In the genomic region with DNA sequence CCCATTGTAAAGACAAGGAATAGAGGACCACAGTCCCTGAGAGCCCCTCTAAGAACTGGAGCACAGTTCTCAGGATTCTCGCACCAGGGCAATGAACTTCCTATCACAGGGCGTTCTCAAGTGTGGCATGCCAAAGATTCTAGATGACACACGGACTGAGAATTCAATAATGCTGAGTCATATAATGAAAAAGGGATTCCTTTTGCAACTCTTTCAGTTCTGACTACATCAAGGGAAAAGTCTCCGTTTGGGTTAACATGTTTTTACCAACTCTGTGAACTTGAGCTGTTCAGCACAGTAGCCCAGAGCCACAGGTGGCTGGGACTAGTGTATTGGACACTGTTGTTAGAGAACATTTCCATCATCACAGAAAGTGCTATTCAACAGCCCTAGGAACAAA, we compare ENCODE assay signal across 11 cellular contexts. TPM values are rescaled to one million over a fixed set of nuclear protein-coding genes. Genes with fewer than 3 reads are reported as not detected.
DNase-seq lines count a peak whose midpoint lies in the region; ATAC-seq, FAIRE-seq and TF ChIP-seq lines count a peak whose summit lies in the region.
"Had no signal": no experiment of that assay in that cellular context is flagged by ENCODE, and none has a peak within 500 bp of the region (broad histone marks: within the 10 kb centered on the region; RNA-seq: fewer than 3 reads in every experiment).

No MANE protein-coding gene starts in this region.

- H3F3A ChIP-seq in GM23338 (replicated peaks; ENCODE audit: low read depth), result peaks cover 9% of the 10 kb centered on the region

- H3K4me2 ChIP-seq in GM23338, result no peak overlapping the region

- peak overlapping the region; percentile 75; the same call in 1 of the 2 replicates for H3K27ac Mint-ChIP-seq in GM23338
- H3K27ac Mint-ChIP-seq in WTC11, result peak overlapping the region; percentile 58; the same call in 1 of the 2 replicates
- H3K27ac Mint-ChIP-seq: T-helper 17 cell had no signal

- DNase-seq in AG04449 (ENCODE audit: low read depth, low spot score), result peak; percentile 79
- DNase-seq in GM23338 (ENCODE audit: low spot score), result no peak
- no peak for DNase-seq in WTC11 (ENCODE audit: low spot score)
- peak; percentile 85 to 92 for DNase-seq in foreskin fibroblast
- DNase-seq in iPS-NIHi11 (ENCODE audit: low spot score), result no peak
- no peak for DNase-seq in pancreas
- DNase-seq in NCI-H2196 treated with DMSO at 0.1 percent for 48 hours (lab: John Stamatoyannopoulos, UW; ENCODE audit: unreplicated experiment), result no peak
- DNase-seq: central memory CD4-positive, alpha-beta T cell; T-helper 17 cell had no signal

- H3K4me1 Mint-ChIP-seq in GM23338, result peaks cover 9% of the 10 kb centered on the region
- H3K4me1 Mint-ChIP-seq in WTC11, result peaks cover 14% of the 10 kb centered on the region

- no peak for TF ChIP-seq CTCF in AG04449 (IDR thresholded peaks at IDR 0.05; ENCODE audit: insufficient read depth, low read length, missing control alignments)
- no peak for TF ChIP-seq CTCF in GM23338 (conservative IDR thresholded peaks at IDR 0.05; ENCODE audit: low read depth in 2 of 2)
- no peak for TF ChIP-seq CTCF in WTC11 (IDR thresholded peaks at IDR 0.05)
- TF ChIP-seq CTCF in foreskin fibroblast (IDR thresholded peaks at IDR 0.05; ENCODE audit: low read depth, low read length), result no peak
- TF ChIP-seq CTCF in pancreas (IDR thresholded peaks at IDR 0.05), result no peak

- no peak overlapping the region for H2AFZ ChIP-seq in GM23338

- H3K79me2 ChIP-seq in GM23338 (replicated peaks; ENCODE audit: insufficient read depth), result peaks cover 58% of the 10 kb centered on the region

- H3K36me3 Mint-ChIP-seq in GM23338 (ENCODE audit: low read depth) (peaks cover 32% of the 10 kb centered on the region), WTC11 (peaks cover 21% of the 10 kb centered on the region)

- ATAC-seq in GM23338 (no peak), WTC11 (no peak), HG03095 (IDR thresholded peaks at IDR 0.05; ENCODE audit: unreplicated experiment) (no peak), pancreas (no peak)
- ATAC-seq: T-helper 17 cell had no signal

- H3K27me3 Mint-ChIP-seq in GM23338 (ENCODE audit: insufficient read depth, low read depth, poor library complexity), result peaks cover 9% of the 10 kb centered on the region
- H3K27me3 Mint-ChIP-seq in WTC11 (ENCODE audit: low read depth), result no peaks in the 10 kb centered on the region
- H3K27me3 Mint-ChIP-seq: T-helper 17 cell had no signal

- no peaks in the 10 kb centered on the region for H3K9me3 ChIP-seq in pancreas

- H4K20me1 ChIP-seq in GM23338 (replicated peaks; ENCODE audit: insufficient read depth), result peaks cover 5% of the 10 kb centered on the region; the same call in 1 of the 2 replicates

- no peaks in the 10 kb centered on the region for H3K27me3 ChIP-seq in GM23338 (ENCODE audit: insufficient read depth)
- H3K27me3 ChIP-seq in pancreas, result no peaks in the 10 kb centered on the region

- POLR2A ChIA-PET in AG04449 (lab: Yijun Ruan, JAX), result no interaction called here
- POLR2A ChIA-PET in WTC11 (lab: Charles Lee), result no interaction called here

- 51 to 71% methylated on average over 4 of the region's 4 CpGs for WGBS in pancreas, 2 donors

- CTCF ChIA-PET in AG04449 (lab: Yijun Ruan, JAX) (interaction anchor here (0.9 to 1.3 kb wide), 2 partner anchors 22 to 117 kb away, joined by 3 read pairs; no protein-coding TSS in a partner anchor), WTC11 (lab: Charles Lee) (no interaction called here)

- no peak overlapping the region for H3K27ac ChIP-seq in GM23338 (ENCODE audit: low read depth)
- no peak overlapping the region for H3K27ac ChIP-seq in pancreas

- H3K4me1 ChIP-seq in GM23338 (ENCODE audit: insufficient read depth), result peaks cover 11% of the 10 kb centered on the region
- H3K4me1 ChIP-seq in pancreas, result peaks cover 25 to 33% (median 29%) of the 10 kb centered on the region in 3 donors

- H3K4me3 Mint-ChIP-seq in GM23338, result no peak overlapping the region
- H3K4me3 Mint-ChIP-seq in WTC11, result no peak overlapping the region
- H3K4me3 Mint-ChIP-seq: T-helper 17 cell had no signal

- intact Hi-C loops in pancreas (cut with DNase I), result no loop called here

- peaks cover 5% of the 10 kb centered on the region; the same call in 1 of the 2 replicates for H3K36me3 ChIP-seq in GM23338 (ENCODE audit: insufficient read depth)
- H3K36me3 ChIP-seq in pancreas, result no peaks in the 10 kb centered on the region

- H3K9me2 ChIP-seq in GM23338 (ENCODE audit: insufficient read depth), result no peaks in the 10 kb centered on the region

- H3K9me3 Mint-ChIP-seq in GM23338, result no peaks in the 10 kb centered on the region
- H3K9me3 Mint-ChIP-seq in WTC11, result no peaks in the 10 kb centered on the region

- no peak for FAIRE-seq in pancreas (lab: Jason Lieb, UNC)

- H3K4me3 ChIP-seq in AG04449 (ENCODE audit: low read depth, low read length) (no peak overlapping the region; the same call in 1 of the 2 replicates), GM23338 (no peak overlapping the region), foreskin fibroblast (ENCODE audit: low read depth in 1 of 2, low read length in 2 of 2) (peak overlapping the region in 1 of 2 donors; percentile 20), pancreas (no peak overlapping the region)
- H3K4me3 ChIP-seq: lung had no signal

TF ChIP-seq in GM23338, 12 proteins besides CTCF, POLR2A, EP300 and RAD21 (continues in another document):
- TF ChIP-seq NANOG (IDR thresholded peaks at IDR 0.05; ENCODE audit: borderline replicate concordance), result no peak
- no peak for TF ChIP-seq CREB1 (CRISPR knock-in tag; IDR thresholded peaks at IDR 0.05; ENCODE audit: low read depth)
- no peak for TF ChIP-seq STAT1 (IDR thresholded peaks at IDR 0.05; ENCODE audit: unreplicated experiment)
- TF ChIP-seq EZH2 (IDR thresholded peaks at IDR 0.05; ENCODE audit: low read depth, unreplicated experiment), result no peak

TF ChIP-seq in WTC11, 78 proteins besides CTCF, POLR2A, EP300 and RAD21 (continues in another document):
- TF ChIP-seq, protein P1, sequence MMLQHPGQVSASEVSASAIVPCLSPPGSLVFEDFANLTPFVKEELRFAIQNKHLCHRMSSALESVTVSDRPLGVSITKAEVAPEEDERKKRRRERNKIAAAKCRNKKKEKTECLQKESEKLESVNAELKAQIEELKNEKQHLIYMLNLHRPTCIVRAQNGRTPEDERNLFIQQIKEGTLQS (CRISPR knock-in tag; conservative IDR thresholded peaks at IDR 0.05), result no peak
- TF ChIP-seq ZNF317 (CRISPR knock-in tag; IDR thresholded peaks at IDR 0.05; ENCODE audit: borderline replicate concordance, low read depth) (no peak), ETV6 (CRISPR knock-in tag; IDR thresholded peaks at IDR 0.05) (no peak), NR3C1 (CRISPR knock-in tag; conservative IDR thresholded peaks at IDR 0.05; ENCODE audit: low read depth) (no peak), FOXP1 (CRISPR knock-in tag; IDR thresholded peaks at IDR 0.05; ENCODE audit: borderline replicate concordance) (no peak), JUN (CRISPR knock-in tag; IDR thresholded peaks at IDR 0.05) (no peak), ATF1 (CRISPR knock-in tag; IDR thresholded peaks at IDR 0.05) (no peak), IRF2 (CRISPR knock-in tag; IDR thresholded peaks at IDR 0.05; ENCODE audit: borderline replicate concordance, low read depth) (no peak), CREB1 (CRISPR knock-in tag; IDR thresholded peaks at IDR 0.05) (no peak), NFYB (CRISPR knock-in tag; conservative IDR thresholded peaks at IDR 0.05; ENCODE audit: low read depth) (no peak), ZNF423 (CRISPR knock-in tag; IDR thresholded peaks at IDR 0.05) (no peak), TEAD1 (CRISPR knock-in tag; IDR thresholded peaks at IDR 0.05) (no peak)
- TF ChIP-seq, protein P2, sequence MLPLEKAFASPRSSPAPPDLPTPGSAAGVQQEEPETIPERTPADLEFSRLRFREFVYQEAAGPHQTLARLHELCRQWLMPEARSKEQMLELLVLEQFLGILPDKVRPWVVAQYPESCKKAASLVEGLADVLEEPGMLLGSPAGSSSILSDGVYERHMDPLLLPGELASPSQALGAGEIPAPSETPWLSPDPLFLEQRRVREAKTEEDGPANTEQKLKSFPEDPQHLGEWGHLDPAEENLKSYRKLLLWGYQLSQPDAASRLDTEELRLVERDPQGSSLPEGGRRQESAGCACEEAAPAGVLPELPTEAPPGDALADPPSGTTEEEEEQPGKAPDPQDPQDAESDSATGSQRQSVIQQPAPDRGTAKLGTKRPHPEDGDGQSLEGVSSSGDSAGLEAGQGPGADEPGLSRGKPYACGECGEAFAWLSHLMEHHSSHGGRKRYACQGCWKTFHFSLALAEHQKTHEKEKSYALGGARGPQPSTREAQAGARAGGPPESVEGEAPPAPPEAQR (CRISPR knock-in tag; IDR thresholded peaks at IDR 0.05), result no peak
- TF ChIP-seq, protein P3, sequence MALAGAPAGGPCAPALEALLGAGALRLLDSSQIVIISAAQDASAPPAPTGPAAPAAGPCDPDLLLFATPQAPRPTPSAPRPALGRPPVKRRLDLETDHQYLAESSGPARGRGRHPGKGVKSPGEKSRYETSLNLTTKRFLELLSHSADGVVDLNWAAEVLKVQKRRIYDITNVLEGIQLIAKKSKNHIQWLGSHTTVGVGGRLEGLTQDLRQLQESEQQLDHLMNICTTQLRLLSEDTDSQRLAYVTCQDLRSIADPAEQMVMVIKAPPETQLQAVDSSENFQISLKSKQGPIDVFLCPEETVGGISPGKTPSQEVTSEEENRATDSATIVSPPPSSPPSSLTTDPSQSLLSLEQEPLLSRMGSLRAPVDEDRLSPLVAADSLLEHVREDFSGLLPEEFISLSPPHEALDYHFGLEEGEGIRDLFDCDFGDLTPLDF (CRISPR knock-in tag; IDR thresholded peaks at IDR 0.05), result no peak

RNA-seq across cellular contexts. Expression of a gene that starts 3.4 kb away (rescaled TPM):
- total RNA-seq in GM23338 (2014; rRNA removed; shearing (Covaris generic)), result 39.3 and 47.2 TPM in 2 replicates
- polyA plus RNA-seq in GM23338 (2016; fragmentation: Nextera tagmentation; extraction: Ambion mirVana), result 18.1 and 20.1 TPM in 2 replicates
- total RNA-seq in WTC11 (2021), result 37.5 to 42.4 TPM (median 38.9 TPM) in 3 replicates
- total RNA-seq in pancreas, result 10 to 100 TPM in 1 of 6 donors, 1 to 10 TPM in 5; 5.8 to 13.1 (median 8.7) TPM
- polyA plus RNA-seq in pancreas, result 1 to 10 TPM; 5.3 to 9.3 TPM

RNA-seq across cellular contexts. Expression of a gene that starts 3.8 kb away (rescaled TPM):
- 32.7 and 33.7 TPM in 2 replicates for total RNA-seq in GM23338 (2014; rRNA removed; shearing (Covaris generic))
- polyA plus RNA-seq in GM23338 (2016; fragmentation: Nextera tagmentation; extraction: Ambion mirVana), result 30.3 and 35.3 TPM in 2 replicates
- total RNA-seq in WTC11 (2021), result 40.3 to 50.8 TPM (median 43.8 TPM) in 3 replicates
- 10 to 100 TPM in 1 of 6 donors, 1 to 10 TPM in 5; 4.7 to 18.6 (median 8.2) TPM for total RNA-seq in pancreas
- 10 to 100 TPM; 10.2 to 12.8 TPM for polyA plus RNA-seq in pancreas

RNA-seq across cellular contexts. Expression of a gene that starts 22.4 kb away (rescaled TPM):
- 20.2 and 21.5 TPM in 2 replicates for total RNA-seq in GM23338 (2014; rRNA removed; shearing (Covaris generic))
- polyA plus RNA-seq in GM23338 (2016; fragmentation: Nextera tagmentation; extraction: Ambion mirVana), result 5.3 and 5.9 TPM in 2 replicates
- 16.3 to 18.4 TPM (median 17.3 TPM) in 3 replicates for total RNA-seq in WTC11 (2021)
- 1 to 10 TPM in 5 of 6 donors, under 1 TPM in 1; 0.98 to 2.4 (median 1.4) TPM for total RNA-seq in pancreas
- polyA plus RNA-seq in pancreas, result 1 to 10 TPM; 1.5 TPM

RNA-seq across cellular contexts. Expression of a gene that starts 24.1 kb away (rescaled TPM):
- 24.5 and 30.9 TPM in 2 replicates for total RNA-seq in GM23338 (2014; rRNA removed; shearing (Covaris generic))
- polyA plus RNA-seq in GM23338 (2016; fragmentation: Nextera tagmentation; extraction: Ambion mirVana) (19.1 and 19.7 TPM in 2 replicates), pancreas (10 to 100 TPM; 32.5 to 56.6 TPM)
- total RNA-seq in WTC11 (2021) (23.0 to 33.6 TPM (median 23.0 TPM) in 3 replicates), pancreas (10 to 100 TPM; 14.2 to 41.3 (median 20.8) TPM)

Comparison
In these comparisons a context has a peak if more than half of its experiments do, and no peak if none do; other contexts are left out.
1. DNase-seq: peak in AG04449 (single experiment) and foreskin fibroblast (2 of 2); none in GM23338 (single experiment), WTC11 (single experiment), iPS-NIHi11 (single experiment), pancreas (0 of 6) and NCI-H2196 treated with DMSO at 0.1 percent for 48 hours (single experiment).